In the genomic region with DNA sequence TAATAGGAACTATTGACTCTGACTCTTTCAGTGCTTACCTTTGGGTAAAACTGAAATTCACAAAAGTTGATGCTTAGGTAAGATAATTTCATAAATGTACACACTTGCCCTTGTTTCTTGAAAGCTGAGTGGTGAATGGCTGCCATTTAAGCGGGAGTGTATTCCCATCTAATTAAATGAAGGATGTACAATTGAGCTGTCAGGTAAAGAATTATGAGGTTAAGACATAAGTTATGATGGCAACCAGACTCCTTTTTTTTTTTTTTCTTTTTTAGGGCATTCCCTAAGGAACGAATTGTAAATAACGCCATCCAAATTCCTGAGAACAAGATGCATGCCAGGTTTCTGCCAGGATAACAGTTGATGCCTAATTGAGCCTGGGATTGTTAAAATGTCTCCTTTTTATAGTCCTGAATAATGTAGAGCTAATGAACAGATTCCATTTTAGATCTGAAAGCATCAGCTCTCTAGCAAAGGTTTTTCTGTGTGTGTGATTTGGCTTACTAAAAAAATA, we compare ENCODE assay signal across 21 cellular contexts.
A peak's percentile ranks its signal among the peaks of the same experiment; 100 is the strongest.
DNase-seq lines count a peak whose midpoint lies in the region; TF ChIP-seq lines count a peak whose summit lies in the region.
"Had no signal": no experiment of that assay in that cellular context is flagged by ENCODE, and none has a peak within 500 bp of the region (broad histone marks: within the 10 kb centered on the region; RNA-seq: fewer than 3 reads in every experiment).

No MANE protein-coding gene starts in this region.

- WGBS in SK-N-SH (ENCODE audit: low lambda C conversion rate), result 46% methylated on average over 3 of the region's 3 CpGs

- no peaks in the 10 kb centered on the region for H3K9me3 ChIP-seq in SK-N-SH
- H3K9me3 ChIP-seq: A549, Caco-2 had no signal

- H3K27me3 ChIP-seq in SK-N-SH (ENCODE audit: insufficient read depth), result no peaks in the 10 kb centered on the region

- POLR2A ChIA-PET in SK-N-SH (lab: Yijun Ruan, JAX), result no interaction called here

- TF ChIP-seq RAD21 in SK-N-SH (IDR thresholded peaks at IDR 0.05; ENCODE audit: low read length), result no peak

- no peaks in the 10 kb centered on the region for H3K79me2 ChIP-seq in SK-N-SH (ENCODE audit: insufficient read depth)

- H3K4me2 ChIP-seq in SK-N-SH, result no peak overlapping the region
- H3K4me2 ChIP-seq: A549 had no signal

- CTCF ChIA-PET in SK-N-SH (lab: Yijun Ruan, JAX), result no interaction called here

- no peak overlapping the region for H3K4me3 ChIP-seq in SK-N-SH (ENCODE audit: low read depth in 2 of 2, low read length in 1 of 2)
- H3K4me3 ChIP-seq: A549 had no signal

- no peaks in the 10 kb centered on the region for H3K36me3 ChIP-seq in SK-N-SH (replicated peaks in 1 of 2; ENCODE audit: control insufficient read depth in 1 of 2, insufficient read depth in 2 of 2, low read length in 1 of 2)

- no peak for TF ChIP-seq EP300 in SK-N-SH (IDR thresholded peaks at IDR 0.05; ENCODE audit: borderline replicate concordance in 1 of 2, low read depth in 1 of 2, low read length in 1 of 2)

- H2AFZ ChIP-seq in SK-N-SH (ENCODE audit: low read depth), result no peak overlapping the region

- DNase-seq in NCI-H1436 (lab: John Stamatoyannopoulos, UW) (peak; percentile 8), NCI-H1436 treated with DMSO at 0.1 percent for 48 hours (lab: John Stamatoyannopoulos, UW) (no peak), DMS114 treated with DMSO at 0.1 percent for 48 hours (lab: John Stamatoyannopoulos, UW; ENCODE audit: unreplicated experiment) (peak; percentile 65), SK-N-SH (no peak), left kidney (ENCODE audit: low read depth, low spot score) (peak; percentile 4), midbrain (lab: John Stamatoyannopoulos, UW) (no peak), T-helper 9 cell (no peak)
- DNase-seq in activated naive CD4-positive, alpha-beta T cell treated with anti-CD3 and anti-CD28 coated beads, Interleukin-2, amount 50 U/mL, for 16 hours, result no peak
- DNase-seq: AML-193; Caco-2; CD4-positive, alpha-beta T cell; DMS153; DMS79; GDM1; GOT3; H7; HFFc6; IMR-90 had no signal

- no peak overlapping the region for H3K9ac ChIP-seq in SK-N-SH

- H3K9me2 ChIP-seq in SK-N-SH, result no peaks in the 10 kb centered on the region

- H3K4me1 ChIP-seq in SK-N-SH (ENCODE audit: control insufficient read depth in 1 of 2, insufficient read depth in 2 of 2, low read depth in 1 of 2, low read length in 1 of 2), result peaks cover 0 to 3% of the 10 kb centered on the region in 2 experiments; a peak in 1 of 4 replicates
- H3K4me1 ChIP-seq: A549, Caco-2 had no signal

- no peaks in the 10 kb centered on the region for H4K20me1 ChIP-seq in SK-N-SH (ENCODE audit: insufficient read depth)

- H3K27ac ChIP-seq in SK-N-SH (ENCODE audit: low read depth in 2 of 2, low read length in 1 of 2), result peak overlapping the region in 1 of 2 experiments; percentile 75; a peak in 2 of 4 replicates
- H3K27ac ChIP-seq: 22Rv1, A549, C4-2B had no signal

- no peak for TF ChIP-seq CTCF in SK-N-SH (IDR thresholded peaks at IDR 0.05)

- no peaks in the 10 kb centered on the region for H3F3A ChIP-seq in SK-N-SH (replicated peaks; ENCODE audit: insufficient read depth)

TF ChIP-seq in SK-N-SH, 30 proteins besides CTCF, POLR2A, EP300 and RAD21:
- TF ChIP-seq, protein P1, sequence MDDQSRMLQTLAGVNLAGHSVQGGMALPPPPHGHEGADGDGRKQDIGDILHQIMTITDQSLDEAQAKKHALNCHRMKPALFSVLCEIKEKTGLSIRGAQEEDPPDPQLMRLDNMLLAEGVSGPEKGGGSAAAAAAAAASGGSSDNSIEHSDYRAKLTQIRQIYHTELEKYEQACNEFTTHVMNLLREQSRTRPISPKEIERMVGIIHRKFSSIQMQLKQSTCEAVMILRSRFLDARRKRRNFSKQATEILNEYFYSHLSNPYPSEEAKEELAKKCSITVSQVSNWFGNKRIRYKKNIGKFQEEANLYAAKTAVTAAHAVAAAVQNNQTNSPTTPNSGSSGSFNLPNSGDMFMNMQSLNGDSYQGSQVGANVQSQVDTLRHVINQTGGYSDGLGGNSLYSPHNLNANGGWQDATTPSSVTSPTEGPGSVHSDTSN (IDR thresholded peaks at IDR 0.05), result 0 out of 2 replicates have a peak, but pooled peaks have one; percentile 5
- TF ChIP-seq, protein P2, sequence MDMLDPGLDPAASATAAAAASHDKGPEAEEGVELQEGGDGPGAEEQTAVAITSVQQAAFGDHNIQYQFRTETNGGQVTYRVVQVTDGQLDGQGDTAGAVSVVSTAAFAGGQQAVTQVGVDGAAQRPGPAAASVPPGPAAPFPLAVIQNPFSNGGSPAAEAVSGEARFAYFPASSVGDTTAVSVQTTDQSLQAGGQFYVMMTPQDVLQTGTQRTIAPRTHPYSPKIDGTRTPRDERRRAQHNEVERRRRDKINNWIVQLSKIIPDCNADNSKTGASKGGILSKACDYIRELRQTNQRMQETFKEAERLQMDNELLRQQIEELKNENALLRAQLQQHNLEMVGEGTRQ (IDR thresholded peaks at IDR 0.05; ENCODE audit: borderline replicate concordance, low read depth, low read length), result no peak
- TF ChIP-seq NFIC (IDR thresholded peaks at IDR 0.05; ENCODE audit: borderline replicate concordance), result 0 out of 2 replicates have a peak, but pooled peaks have one; percentile 8
- TF ChIP-seq TAF1 (IDR thresholded peaks at IDR 0.05; ENCODE audit: borderline replicate concordance, low read depth, low read length), result no peak
- no peak for TF ChIP-seq TCF12 (IDR thresholded peaks at IDR 0.05)
TF ChIP-seq in SK-N-SH: peak in this region for 2.

Comparison
In these comparisons a context has a peak if more than half of its experiments do, and no peak if none do; other contexts are left out.
1. DNase-seq: peak in NCI-H1436 (single experiment), DMS114 treated with DMSO at 0.1 percent for 48 hours (single experiment) and left kidney (single experiment); none in NCI-H1436 treated with DMSO at 0.1 percent for 48 hours (single experiment), SK-N-SH (single experiment), activated naive CD4-positive, alpha-beta T cell treated with anti-CD3 and anti-CD28 coated beads, Interleukin-2, amount 50 U/mL, for 16 hours (single experiment), midbrain (single experiment) and T-helper 9 cell (single experiment).